ENCODE assay signal across 21 cellular contexts in genomic region chr3:72635551-72635950, GRCh38.
"Had no signal": no experiment of that assay in that cellular context is flagged by ENCODE, and none has a peak within 500 bp of the region (broad histone marks: within the 10 kb centered on the region; RNA-seq: fewer than 3 reads in every experiment).

No MANE protein-coding gene starts in this region.

- H3K27me3 ChIP-seq: right atrium auricular region, sigmoid colon, suprapubic skin, transverse colon, upper lobe of right lung, uterus had no signal

- H3K27ac ChIP-seq: dorsolateral prefrontal cortex, lower lobe of right lung, prostate gland, right atrium auricular region, sigmoid colon, suprapubic skin, transverse colon, upper lobe of right lung, uterus had no signal

- H3K4me3 Mint-ChIP-seq: naive thymus-derived CD8-positive, alpha-beta T cell; nephron progenitor cell; stimulated activated memory B cell treated with anti-CD40 and anti-IgM and Interleukin-4, amounts not matched to agents 10 μg/mL and 1 μg/mL and 100 μg/mL, for 72 hours had no signal

- ATAC-seq: left ventricle myocardium superior; lower lobe of right lung; naive thymus-derived CD8-positive, alpha-beta T cell; stimulated activated memory B cell treated with anti-CD40 and anti-IgM and Interleukin-4, amounts not matched to agents 10 μg/mL and 1 μg/mL and 100 μg/mL, for 72 hours; stimulated activated naive CD8-positive, alpha-beta T cell treated with anti-CD3 and anti-CD28 coated beads, Interleukin-15, Interleukin-2, amounts not matched to agents 100 U/mL and 50 U/mL, for 24 hours; upper lobe of right lung had no signal

- H3K9me3 ChIP-seq: lower lobe of right lung, prostate gland, right atrium auricular region, sigmoid colon, suprapubic skin, transverse colon, upper lobe of right lung, uterus had no signal

- FAIRE-seq: frontal cortex, keratinocyte had no signal

- H3K9me3 Mint-ChIP-seq: stimulated activated memory B cell treated with anti-CD40 and anti-IgM and Interleukin-4, amounts not matched to agents 10 μg/mL and 1 μg/mL and 100 μg/mL, for 72 hours had no signal

- H3K36me3 Mint-ChIP-seq: stimulated activated memory B cell treated with anti-CD40 and anti-IgM and Interleukin-4, amounts not matched to agents 10 μg/mL and 1 μg/mL and 100 μg/mL, for 72 hours had no signal

- H3K4me3 ChIP-seq: dorsolateral prefrontal cortex, lower lobe of right lung, prostate gland, right atrium auricular region, sigmoid colon, suprapubic skin, transverse colon, upper lobe of right lung, uterus had no signal

- H3K27ac Mint-ChIP-seq: naive thymus-derived CD8-positive, alpha-beta T cell; nephron progenitor cell; stimulated activated memory B cell treated with anti-CD40 and anti-IgM and Interleukin-4, amounts not matched to agents 10 μg/mL and 1 μg/mL and 100 μg/mL, for 72 hours had no signal

- H3K36me3 ChIP-seq: lower lobe of right lung, prostate gland, right atrium auricular region, sigmoid colon, suprapubic skin, transverse colon, upper lobe of right lung, uterus had no signal

- H3K4me1 ChIP-seq: lower lobe of right lung, prostate gland, right atrium auricular region, sigmoid colon, suprapubic skin, transverse colon, upper lobe of right lung, uterus had no signal

- DNase-seq: dorsolateral prefrontal cortex; effector CD4-positive, alpha-beta T cell; head of caudate nucleus; left ventricle myocardium superior; lower lobe of right lung; naive thymus-derived CD8-positive, alpha-beta T cell; nephron progenitor cell; nucleus accumbens; sigmoid colon; stimulated activated CD4-positive, alpha-beta T cell treated with anti-CD3 and anti-CD28 coated beads, Interleukin-2, amount 100 ng/mL, for 24 hours; stimulated activated CD4-positive, alpha-beta T cell treated with anti-CD3 and anti-CD28 coated beads, Interleukin-4, amount 100 ng/mL, for 24 hours; stimulated activated naive CD8-positive, alpha-beta T cell treated with anti-CD3 and anti-CD28 coated beads, Interleukin-15, Interleukin-2, amounts not matched to agents 100 U/mL and 50 U/mL, for 24 hours; transverse colon; upper lobe of right lung; uterus had no signal
